22 cellular contexts compared by ENCODE assay signal in the genomic region with DNA sequence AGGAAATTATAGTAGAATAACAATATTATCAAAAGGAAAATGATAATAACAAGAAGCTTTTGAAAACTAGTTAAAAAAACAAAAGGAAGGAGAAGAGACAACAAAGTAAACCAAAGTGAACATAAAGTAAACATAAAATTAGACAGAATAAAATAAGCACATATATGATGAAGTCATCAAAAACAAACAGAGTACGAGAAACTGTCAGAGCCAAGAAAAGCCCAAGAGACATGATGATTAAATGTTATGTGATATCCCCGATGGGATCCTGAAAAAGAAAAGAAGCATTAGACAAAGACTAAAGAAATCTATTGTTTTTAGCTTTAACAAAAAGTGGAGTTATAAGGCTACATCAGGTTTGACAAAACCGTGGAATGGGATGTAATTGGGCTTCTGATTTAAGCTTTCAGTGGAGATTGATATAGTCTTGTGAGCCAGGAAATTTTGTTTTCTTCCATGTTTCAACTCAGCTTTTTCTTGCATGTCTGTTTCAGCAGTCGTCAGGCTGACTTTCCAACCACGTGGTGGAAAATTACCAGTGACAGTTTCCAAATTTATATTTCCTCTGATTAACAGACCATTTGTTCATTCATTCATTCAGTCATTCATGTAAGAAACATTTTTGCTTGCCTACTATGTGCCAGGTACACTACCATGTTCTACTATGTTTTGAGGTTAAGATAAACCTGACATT.
DNase-seq lines count a peak whose midpoint lies in the region; ATAC-seq, FAIRE-seq and TF ChIP-seq lines count a peak whose summit lies in the region.
"Had no signal": no experiment of that assay in that cellular context is flagged by ENCODE, and none has a peak within 500 bp of the region (broad histone marks: within the 10 kb centered on the region; RNA-seq: fewer than 3 reads in every experiment).

No MANE protein-coding gene starts in this region.

- POLR2A ChIA-PET in A549 (lab: Yijun Ruan, JAX): no interaction called here
- POLR2A ChIA-PET in HEK293 (lab: Yijun Ruan, JAX): no interaction called here

- H3K4me3 Mint-ChIP-seq in glutamatergic neuron (ENCODE audit: unreplicated experiment): no peak overlapping the region
- no peak overlapping the region for H3K4me3 Mint-ChIP-seq in stimulated activated effector memory CD8-positive, alpha-beta T cell treated with anti-CD3 and anti-CD28 coated beads, Interleukin-12 subunit alpha, Interleukin-12 subunit beta, amount 100 ng/mL, for 72 hours
- H3K4me3 Mint-ChIP-seq: activated naive CD8-positive, alpha-beta T cell treated with anti-CD3 and anti-CD28 coated beads, Interleukin-2, amount 10 ng/mL, durations not matched to agents 7 days and 5 days; mesothelial cell of epicardium had no signal

- H3K27ac ChIP-seq in A549 (no peak overlapping the region), HEK293 (ENCODE audit: extremely low read depth, low read depth, low read length) (no peak overlapping the region), brain microvascular endothelial cell (peak overlapping the region; percentile 64)

- H3K4me1 ChIP-seq in A549 (peaks cover 16% of the 10 kb centered on the region; the same call in 2 of the 3 replicates), HEK293 (ENCODE audit: control insufficient read depth, insufficient read depth, low read length) (peaks cover 5% of the 10 kb centered on the region)
- H3K4me1 ChIP-seq: HAP-1 had no signal

- peak overlapping the region; percentile 67 for H3K4me2 ChIP-seq in A549
- H3K4me2 ChIP-seq: SK-N-SH had no signal

- H3K4me3 ChIP-seq in A549 (no peak overlapping the region), HEK293 (ENCODE audit: low read depth, low read length) (no peak overlapping the region), brain microvascular endothelial cell (ENCODE audit: low read depth, low read length) (no peak overlapping the region)
- H3K4me3 ChIP-seq: HAP-1 had no signal

- WGBS in A549 (ENCODE audit: missing lambda C conversion rate): 10% methylated on average over 5 of the region's 5 CpGs

- TF ChIP-seq EP300 in A549 (IDR thresholded peaks at IDR 0.05): no peak

- TF ChIP-seq RAD21 in A549 (conservative IDR thresholded peaks at IDR 0.05 in 1 of 2, IDR thresholded peaks at IDR 0.05 in 1 of 2): no peak

- FAIRE-seq in A549 (lab: Jason Lieb, UNC): no peak
- FAIRE-seq: RCC 7860 had no signal

- H3K27ac Mint-ChIP-seq in glutamatergic neuron (ENCODE audit: unreplicated experiment): peak overlapping the region; percentile 56
- no peak overlapping the region for H3K27ac Mint-ChIP-seq in stimulated activated effector memory CD8-positive, alpha-beta T cell treated with anti-CD3 and anti-CD28 coated beads, Interleukin-12 subunit alpha, Interleukin-12 subunit beta, amount 100 ng/mL, for 72 hours
- H3K27ac Mint-ChIP-seq: activated naive CD8-positive, alpha-beta T cell treated with anti-CD3 and anti-CD28 coated beads, Interleukin-2, amount 10 ng/mL, durations not matched to agents 7 days and 5 days; mesothelial cell of epicardium had no signal

- H3K27me3 ChIP-seq in brain microvascular endothelial cell (replicated peaks): no peaks in the 10 kb centered on the region

- DNase-seq in A549 (ENCODE audit: low read depth in 1 of 2, low spot score in 1 of 2) (peak in 1 of 2 experiments; percentile 4), brain microvascular endothelial cell (no peak), glutamatergic neuron (no peak), NOMO-1 (lab: John Stamatoyannopoulos, UW; ENCODE audit: unreplicated experiment in 2 of 2) (no peak), NCI-H1092 (lab: John Stamatoyannopoulos, UW) (no peak)
- no peak for DNase-seq in stimulated activated effector memory CD8-positive, alpha-beta T cell treated with anti-CD3 and anti-CD28 coated beads, Interleukin-12 subunit alpha, Interleukin-12 subunit beta, amount 100 ng/mL, for 72 hours (ENCODE audit: low spot score in 2 of 2)
- DNase-seq: activated CD4-positive, alpha-beta T cell treated with anti-CD3 and anti-CD28 coated beads for 1 hour; activated naive CD8-positive, alpha-beta T cell treated with anti-CD3 and anti-CD28 coated beads, Interleukin-2, amount 10 ng/mL, durations not matched to agents 7 days and 5 days; caudate nucleus; effector CD4-positive, alpha-beta T cell; NCI-H1048; NCI-H82; nucleus accumbens; right cardiac atrium; SK-N-SH; stimulated activated CD4-positive, alpha-beta T cell treated with anti-CD3 and anti-CD28 coated beads, Interleukin-1b, Interleukin-23, amount 100 ng/mL, for 48 hours; T-helper 9 cell had no signal

- H3K9me3 Mint-ChIP-seq in glutamatergic neuron (ENCODE audit: unreplicated experiment): no peaks in the 10 kb centered on the region
- H3K9me3 Mint-ChIP-seq in stimulated activated effector memory CD8-positive, alpha-beta T cell treated with anti-CD3 and anti-CD28 coated beads, Interleukin-12 subunit alpha, Interleukin-12 subunit beta, amount 100 ng/mL, for 72 hours: no peaks in the 10 kb centered on the region
- H3K9me3 Mint-ChIP-seq: activated naive CD8-positive, alpha-beta T cell treated with anti-CD3 and anti-CD28 coated beads, Interleukin-2, amount 10 ng/mL, durations not matched to agents 7 days and 5 days had no signal

- no peak for TF ChIP-seq POLR2A in A549 (IDR thresholded peaks at IDR 0.05; ENCODE audit: low read length)

- no peaks in the 10 kb centered on the region for H3K36me3 ChIP-seq in HEK293 (ENCODE audit: control insufficient read depth in 2 of 2, insufficient read depth in 1 of 2, low read length in 2 of 2)
- H3K36me3 ChIP-seq in brain microvascular endothelial cell (replicated peaks): no peaks in the 10 kb centered on the region
- H3K36me3 ChIP-seq: HAP-1 had no signal

- CTCF ChIA-PET in A549 (lab: Yijun Ruan, JAX): no interaction called here
- CTCF ChIA-PET in HEK293 (lab: Yijun Ruan, JAX): no interaction called here

- in situ Hi-C loops in brain microvascular endothelial cell (cut with HindIII; ENCODE audit: low pct_ligation_motif_present, low sequenced_read_pairs): no loop called here

- no peaks in the 10 kb centered on the region for H3K36me3 Mint-ChIP-seq in glutamatergic neuron (ENCODE audit: unreplicated experiment)
- H3K36me3 Mint-ChIP-seq in stimulated activated effector memory CD8-positive, alpha-beta T cell treated with anti-CD3 and anti-CD28 coated beads, Interleukin-12 subunit alpha, Interleukin-12 subunit beta, amount 100 ng/mL, for 72 hours: no peaks in the 10 kb centered on the region
- H3K36me3 Mint-ChIP-seq: activated naive CD8-positive, alpha-beta T cell treated with anti-CD3 and anti-CD28 coated beads, Interleukin-2, amount 10 ng/mL, durations not matched to agents 7 days and 5 days; mesothelial cell of epicardium had no signal

- ATAC-seq in A549 (no peak), HG03280 (IDR thresholded peaks at IDR 0.05; ENCODE audit: unreplicated experiment) (no peak)
- ATAC-seq in stimulated activated effector memory CD8-positive, alpha-beta T cell treated with anti-CD3 and anti-CD28 coated beads, Interleukin-12 subunit alpha, Interleukin-12 subunit beta, amount 100 ng/mL, for 72 hours: no peak
- ATAC-seq: right cardiac atrium had no signal

- H3K4me1 Mint-ChIP-seq in glutamatergic neuron (ENCODE audit: low read depth, unreplicated experiment): peaks cover 10% of the 10 kb centered on the region
- no peaks in the 10 kb centered on the region for H3K4me1 Mint-ChIP-seq in stimulated activated effector memory CD8-positive, alpha-beta T cell treated with anti-CD3 and anti-CD28 coated beads, Interleukin-12 subunit alpha, Interleukin-12 subunit beta, amount 100 ng/mL, for 72 hours
- H3K4me1 Mint-ChIP-seq: activated naive CD8-positive, alpha-beta T cell treated with anti-CD3 and anti-CD28 coated beads, Interleukin-2, amount 10 ng/mL, durations not matched to agents 7 days and 5 days; mesothelial cell of epicardium had no signal

- TF ChIP-seq CTCF in A549 (IDR thresholded peaks at IDR 0.05): no peak
- TF ChIP-seq CTCF in HEK293 (tag by site-specific recombination; IDR thresholded peaks at IDR 0.05): no peak
- TF ChIP-seq CTCF in brain microvascular endothelial cell (IDR thresholded peaks at IDR 0.05; ENCODE audit: low read depth, low read length, missing control alignments): no peak
- TF ChIP-seq CTCF in glutamatergic neuron (IDR thresholded peaks at IDR 0.05; ENCODE audit: partially characterized antibody, unreplicated experiment): no peak

- no peaks in the 10 kb centered on the region for H3K27me3 Mint-ChIP-seq in glutamatergic neuron (ENCODE audit: unreplicated experiment)

- H3K9me3 ChIP-seq in A549 (no peaks in the 10 kb centered on the region), HEK293 (ENCODE audit: control insufficient read depth, insufficient read depth, low read depth, low read length) (no peaks in the 10 kb centered on the region)
- H3K9me3 ChIP-seq: HAP-1, SK-N-SH had no signal

TF ChIP-seq in A549, 52 proteins besides CTCF, POLR2A, EP300 and RAD21:
- no peak for TF ChIP-seq ZFP36 (IDR thresholded peaks at IDR 0.05; ENCODE audit: borderline replicate concordance, partially characterized antibody)
- peak; percentile 84 for TF ChIP-seq MAFK (IDR thresholded peaks at IDR 0.05; ENCODE audit: partially characterized antibody)
- no peak for TF ChIP-seq EHMT2 (IDR thresholded peaks at IDR 0.05; ENCODE audit: low read depth)
- TF ChIP-seq RCOR1 (IDR thresholded peaks at IDR 0.05; ENCODE audit: low read depth, low read length): no peak

TF ChIP-seq in HEK293, 187 proteins besides CTCF, POLR2A, EP300 and RAD21 (continues in another document):
- no peak for TF ChIP-seq WT1 (tag by site-specific recombination; IDR thresholded peaks at IDR 0.05)
- TF ChIP-seq ZBTB17 (tag by site-specific recombination; IDR thresholded peaks at IDR 0.05): peak; percentile 30; the same call in 1 of the 2 replicates
- TF ChIP-seq MEIS1 (CRISPR knock-in tag; IDR thresholded peaks at IDR 0.05; ENCODE audit: borderline replicate concordance): no peak
- no peak for TF ChIP-seq ZNF114 (tag by site-specific recombination; IDR thresholded peaks at IDR 0.05)
- peak; percentile 86; the same call in 1 of the 2 replicates for TF ChIP-seq ZNF664 (tag by site-specific recombination; IDR thresholded peaks at IDR 0.05)
- TF ChIP-seq, protein P1, sequence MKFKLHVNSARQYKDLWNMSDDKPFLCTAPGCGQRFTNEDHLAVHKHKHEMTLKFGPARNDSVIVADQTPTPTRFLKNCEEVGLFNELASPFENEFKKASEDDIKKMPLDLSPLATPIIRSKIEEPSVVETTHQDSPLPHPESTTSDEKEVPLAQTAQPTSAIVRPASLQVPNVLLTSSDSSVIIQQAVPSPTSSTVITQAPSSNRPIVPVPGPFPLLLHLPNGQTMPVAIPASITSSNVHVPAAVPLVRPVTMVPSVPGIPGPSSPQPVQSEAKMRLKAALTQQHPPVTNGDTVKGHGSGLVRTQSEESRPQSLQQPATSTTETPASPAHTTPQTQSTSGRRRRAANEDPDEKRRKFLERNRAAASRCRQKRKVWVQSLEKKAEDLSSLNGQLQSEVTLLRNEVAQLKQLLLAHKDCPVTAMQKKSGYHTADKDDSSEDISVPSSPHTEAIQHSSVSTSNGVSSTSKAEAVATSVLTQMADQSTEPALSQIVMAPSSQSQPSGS (tag by site-specific recombination; IDR thresholded peaks at IDR 0.05; ENCODE audit: low read depth): peak; percentile 77
- TF ChIP-seq KLF16 (tag by site-specific recombination; IDR thresholded peaks at IDR 0.05): no peak
- TF ChIP-seq ZEB2 (tag by site-specific recombination; IDR thresholded peaks at IDR 0.05): peak; percentile 50; the same call in 1 of the 2 replicates
- TF ChIP-seq ZNF501 (tag by site-specific recombination; IDR thresholded peaks at IDR 0.05): no peak
